9 cellular contexts compared by ENCODE assay signal in the genomic region with DNA sequence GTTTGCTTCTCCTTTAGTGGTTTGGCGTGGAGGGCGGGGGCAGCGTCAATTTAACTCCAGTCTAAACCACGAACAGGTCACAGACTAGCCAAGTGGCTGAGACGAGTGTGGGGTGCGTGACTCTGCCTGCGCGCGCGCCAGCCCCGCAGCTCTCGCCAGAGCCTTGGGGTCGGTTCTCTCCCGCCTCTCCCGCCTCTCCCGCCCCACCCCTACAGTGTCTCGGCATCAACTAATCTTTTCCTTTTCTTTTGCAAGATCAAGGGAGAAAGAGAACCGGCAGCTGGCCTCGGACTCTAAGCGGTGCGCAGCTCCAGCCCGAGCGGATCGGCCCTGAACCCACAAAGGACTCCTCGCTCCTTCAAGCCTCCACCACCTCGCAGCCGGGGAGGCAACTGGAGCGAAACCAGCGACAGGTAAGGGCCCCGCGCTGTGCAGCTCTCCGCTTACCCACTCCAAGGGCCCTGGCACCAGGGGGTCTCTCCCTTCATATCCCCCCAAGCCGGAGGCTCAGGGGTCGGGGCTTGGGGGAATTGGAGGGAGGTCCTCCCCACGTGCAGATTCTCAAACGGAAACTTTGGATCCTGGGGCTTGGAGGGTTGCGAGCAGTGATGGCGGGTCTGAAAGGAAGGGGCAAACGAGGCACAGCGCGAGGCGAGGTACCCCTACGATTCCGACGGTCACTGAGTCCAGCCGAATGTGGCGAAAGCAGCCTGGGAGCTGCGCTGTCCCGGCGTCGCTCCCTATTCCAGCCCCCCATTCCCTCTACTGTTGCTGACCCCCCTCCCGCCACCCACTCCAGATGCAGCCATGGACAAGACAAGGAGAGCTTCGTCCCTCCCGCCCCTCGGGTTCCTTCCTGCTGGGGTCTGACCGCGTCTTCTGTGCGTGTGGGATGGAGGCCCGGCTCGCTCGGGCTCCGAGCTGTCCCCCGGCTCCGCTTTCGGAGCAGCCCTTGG. TPM values are rescaled to one million over a fixed set of nuclear protein-coding genes. Genes with fewer than 3 reads are reported as not detected.
DNase-seq lines count a peak whose midpoint lies in the region; ATAC-seq and TF ChIP-seq lines count a peak whose summit lies in the region.
"Had no signal": no experiment of that assay in that cellular context is flagged by ENCODE, and none has a peak within 500 bp of the region (broad histone marks: within the 10 kb centered on the region; RNA-seq: fewer than 3 reads in every experiment).

No MANE protein-coding gene starts in this region.

- H3K4me3 ChIP-seq in endodermal cell (ENCODE audit: low read length) (peak overlapping the region; percentile 79), lower lobe of right lung (peak overlapping the region; percentile 46), upper lobe of right lung (peak overlapping the region; percentile 39)

- H3K4me3 Mint-ChIP-seq in endodermal cell = peak overlapping the region; percentile 56
- no peak overlapping the region for H3K4me3 Mint-ChIP-seq in activated T-cell treated with anti-CD3 and anti-CD28 coated beads, Interleukin-2, amount 50 U/mL, for 4 hours
- H3K4me3 Mint-ChIP-seq in activated CD4-positive, alpha-beta T cell treated with anti-CD3 and anti-CD28 coated beads, Interleukin-2, amount 10 ng/mL, durations not matched to agents 7 days and 5 days = no peak overlapping the region

- no peak overlapping the region for H3K9ac ChIP-seq in endodermal cell (ENCODE audit: extremely low read depth, low read length, poor library complexity, severe bottlenecking)

- peaks cover 93% of the 10 kb centered on the region for H3K27me3 ChIP-seq in endodermal cell (ENCODE audit: control insufficient read depth, insufficient read depth, low read length, poor library complexity, severe bottlenecking)
- H3K27me3 ChIP-seq in lower lobe of right lung (ENCODE audit: low read depth) = peaks cover 35% of the 10 kb centered on the region
- peaks cover 47% of the 10 kb centered on the region for H3K27me3 ChIP-seq in upper lobe of right lung

- ATAC-seq in lower lobe of right lung (peak; percentile 33 to 49), upper lobe of right lung (peak; percentile 34), GM19397 (IDR thresholded peaks at IDR 0.05; ENCODE audit: unreplicated experiment) (no peak)
- ATAC-seq in activated T-cell treated with anti-CD3 and anti-CD28 coated beads, Interleukin-2, amount 50 U/mL, for 4 hours = no peak

- H3K9me3 Mint-ChIP-seq in endodermal cell = no peaks in the 10 kb centered on the region
- H3K9me3 Mint-ChIP-seq in activated T-cell treated with anti-CD3 and anti-CD28 coated beads, Interleukin-2, amount 50 U/mL, for 4 hours = peaks cover 3% of the 10 kb centered on the region
- no peaks in the 10 kb centered on the region for H3K9me3 Mint-ChIP-seq in activated CD4-positive, alpha-beta T cell treated with anti-CD3 and anti-CD28 coated beads, Interleukin-2, amount 10 ng/mL, durations not matched to agents 7 days and 5 days

- H3K36me3 Mint-ChIP-seq in endodermal cell (ENCODE audit: low read depth) = no peaks in the 10 kb centered on the region
- no peaks in the 10 kb centered on the region for H3K36me3 Mint-ChIP-seq in activated T-cell treated with anti-CD3 and anti-CD28 coated beads, Interleukin-2, amount 50 U/mL, for 4 hours (ENCODE audit: insufficient read depth)
- H3K36me3 Mint-ChIP-seq in activated CD4-positive, alpha-beta T cell treated with anti-CD3 and anti-CD28 coated beads, Interleukin-2, amount 10 ng/mL, durations not matched to agents 7 days and 5 days (ENCODE audit: low read depth) = no peaks in the 10 kb centered on the region

- peaks cover 21% of the 10 kb centered on the region for H3K4me1 Mint-ChIP-seq in endodermal cell
- no peaks in the 10 kb centered on the region for H3K4me1 Mint-ChIP-seq in activated T-cell treated with anti-CD3 and anti-CD28 coated beads, Interleukin-2, amount 50 U/mL, for 4 hours (ENCODE audit: low read depth)
- no peaks in the 10 kb centered on the region for H3K4me1 Mint-ChIP-seq in activated CD4-positive, alpha-beta T cell treated with anti-CD3 and anti-CD28 coated beads, Interleukin-2, amount 10 ng/mL, durations not matched to agents 7 days and 5 days

- peaks cover 7% of the 10 kb centered on the region for H3K4me1 ChIP-seq in endodermal cell (ENCODE audit: control insufficient read depth, insufficient read depth, low read length)
- peaks cover 14% of the 10 kb centered on the region for H3K4me1 ChIP-seq in lower lobe of right lung
- H3K4me1 ChIP-seq in upper lobe of right lung = peaks cover 14% of the 10 kb centered on the region

- H3K27ac Mint-ChIP-seq in endodermal cell = no peak overlapping the region
- H3K27ac Mint-ChIP-seq in activated CD4-positive, alpha-beta T cell treated with anti-CD3 and anti-CD28 coated beads, Interleukin-2, amount 10 ng/mL, durations not matched to agents 7 days and 5 days = no peak overlapping the region

- CTCF ChIA-PET in activated CD4-positive, alpha-beta T cell treated with anti-CD3 and anti-CD28 coated beads, Interleukin-2, amount 10 ng/mL, durations not matched to agents 7 days and 5 days (lab: Charles Lee) = no interaction called here

- H3K27me3 Mint-ChIP-seq in endodermal cell (ENCODE audit: insufficient read depth) = peaks cover 83% of the 10 kb centered on the region
- peaks cover 28% of the 10 kb centered on the region for H3K27me3 Mint-ChIP-seq in activated T-cell treated with anti-CD3 and anti-CD28 coated beads, Interleukin-2, amount 50 U/mL, for 4 hours (ENCODE audit: low read depth)
- H3K27me3 Mint-ChIP-seq in activated CD4-positive, alpha-beta T cell treated with anti-CD3 and anti-CD28 coated beads, Interleukin-2, amount 10 ng/mL, durations not matched to agents 7 days and 5 days = peaks cover 43% of the 10 kb centered on the region

- intact Hi-C loops in lower lobe of right lung (cut with DNase I) (no loop called here), upper lobe of right lung (cut with DNase I) (no loop called here)

- TF ChIP-seq CTCF in endodermal cell (conservative IDR thresholded peaks at IDR 0.05) (no peak), lower lobe of right lung (IDR thresholded peaks at IDR 0.05) (no peak), upper lobe of right lung (IDR thresholded peaks at IDR 0.05) (no peak)

- 2% methylated on average over 21 to 65 of the region's 65 CpGs for WGBS in endodermal cell (ENCODE audit: insufficient coverage in 1 of 2, insufficient read length in 1 of 2), 2 experiments

- POLR2A ChIA-PET in activated CD4-positive, alpha-beta T cell treated with anti-CD3 and anti-CD28 coated beads, Interleukin-2, amount 10 ng/mL, durations not matched to agents 7 days and 5 days (lab: Charles Lee) = no interaction called here

- DNase-seq in NCI-H82 (lab: John Stamatoyannopoulos, UW) = peak; percentile 19
- no peak for DNase-seq in NCI-H82 treated with DMSO at 0.1 percent for 48 hours (lab: John Stamatoyannopoulos, UW; ENCODE audit: unreplicated experiment)
- DNase-seq in endodermal cell = peak; percentile 79
- peak; percentile 44 for DNase-seq in lower lobe of right lung
- peak; percentile 53 for DNase-seq in upper lobe of right lung
- DNase-seq in activated T-cell treated with anti-CD3 and anti-CD28 coated beads, Interleukin-2, amount 50 U/mL, for 4 hours = no peak
- DNase-seq in activated CD4-positive, alpha-beta T cell treated with anti-CD3 and anti-CD28 coated beads, Interleukin-2, amount 10 ng/mL, durations not matched to agents 7 days and 5 days = no peak

- H3K36me3 ChIP-seq in endodermal cell (ENCODE audit: control insufficient read depth, insufficient read depth, low read length) (no peaks in the 10 kb centered on the region), lower lobe of right lung (no peaks in the 10 kb centered on the region), upper lobe of right lung (no peaks in the 10 kb centered on the region)

- H3K9me3 ChIP-seq in endodermal cell (ENCODE audit: control insufficient read depth, low read length) (no peaks in the 10 kb centered on the region), lower lobe of right lung (no peaks in the 10 kb centered on the region), upper lobe of right lung (no peaks in the 10 kb centered on the region)

- H3K27ac ChIP-seq in endodermal cell (ENCODE audit: low read depth, low read length) (no peak overlapping the region), lower lobe of right lung (no peak overlapping the region), upper lobe of right lung (no peak overlapping the region)

RNA-seq across cellular contexts. Expression of a gene that starts 0.8 kb away (rescaled TPM):
- total RNA-seq in endodermal cell (not detected), lower lobe of right lung (2.8 TPM), upper lobe of right lung (1.1 TPM)
- 0.07 TPM for polyA plus RNA-seq in endodermal cell (2013, experiment 1 of 2)
- 0.12 TPM for polyA plus RNA-seq in endodermal cell (2013, experiment 2 of 2)
- total RNA-seq in activated T-cell treated with anti-CD3 and anti-CD28 coated beads, Interleukin-2, amount 50 U/mL, for 4 hours = under 1 TPM in 1 of 3 donors, not detected in 2; 0.22 TPM
- total RNA-seq in activated CD4-positive, alpha-beta T cell treated with anti-CD3 and anti-CD28 coated beads, Interleukin-2, amount 10 ng/mL, durations not matched to agents 7 days and 5 days = not detected
- total RNA-seq: T-helper 1 cell treated with Interleukin-12 subunit alpha and Interleukin-12 subunit beta and Interleukin-4 antibody, amounts not matched to agents 30 ng/mL and 1 ng/mL, for 36 hours had no signal

Comparison
In these comparisons a context has a peak if more than half of its experiments do, and no peak if none do; other contexts are left out.
1. DNase-seq: peak in NCI-H82 (single experiment), endodermal cell (single experiment), lower lobe of right lung (single experiment) and upper lobe of right lung (single experiment); none in NCI-H82 treated with DMSO at 0.1 percent for 48 hours (single experiment), activated T-cell treated with anti-CD3 and anti-CD28 coated beads, Interleukin-2, amount 50 U/mL, for 4 hours (single experiment) and activated CD4-positive, alpha-beta T cell treated with anti-CD3 and anti-CD28 coated beads, Interleukin-2, amount 10 ng/mL, durations not matched to agents 7 days and 5 days (single experiment).
2. ATAC-seq: peak in lower lobe of right lung (2 of 2) and upper lobe of right lung (single experiment); none in activated T-cell treated with anti-CD3 and anti-CD28 coated beads, Interleukin-2, amount 50 U/mL, for 4 hours (0 of 2) and GM19397 (single experiment).
3. Peak in every context shown above with its lines, with median percentiles within 50 percentile points of each other: H3K4me3 ChIP-seq.